In the genomic region with DNA sequence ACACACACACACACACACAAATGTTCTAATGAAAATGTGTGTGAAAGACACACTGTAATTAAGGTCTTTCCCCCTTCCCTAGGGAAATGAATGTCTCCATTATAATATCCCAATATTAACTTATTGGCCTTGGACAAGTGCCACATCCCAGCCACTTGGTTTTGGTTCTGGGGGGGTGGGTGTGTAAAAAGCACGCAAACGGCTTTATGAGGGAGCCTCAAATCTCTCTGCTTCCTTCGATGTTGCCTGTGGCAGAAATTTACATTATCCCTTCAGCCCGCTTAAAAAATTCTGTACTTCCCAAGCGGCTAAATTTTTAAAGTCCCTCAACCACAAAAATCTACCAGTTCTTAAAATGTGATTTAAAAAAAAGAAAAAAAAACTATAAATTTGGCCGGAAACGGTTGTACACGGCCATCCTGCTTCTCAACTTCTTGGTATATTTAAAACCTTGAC, we compare ENCODE assay signal across 8 cellular contexts. TPM values are rescaled to one million over a fixed set of nuclear protein-coding genes. Genes with fewer than 3 reads are reported as not detected.
DNase-seq lines count a peak whose midpoint lies in the region; ATAC-seq and TF ChIP-seq lines count a peak whose summit lies in the region.

No MANE protein-coding gene starts in this region.

- ATAC-seq in psoas muscle (no peak), GM18868 (IDR thresholded peaks at IDR 0.05; ENCODE audit: unreplicated experiment) (no peak), GM21423 (IDR thresholded peaks at IDR 0.05; ENCODE audit: unreplicated experiment) (no peak), GM21367 (IDR thresholded peaks at IDR 0.05; ENCODE audit: unreplicated experiment) (no peak)

- peak overlapping the region; percentile 99 for H2AFZ ChIP-seq in OCI-LY7 (ENCODE audit: low read length)

- H3K4me3 ChIP-seq in GM08714 (ENCODE audit: low read length) (peak overlapping the region; percentile 55), OCI-LY7 (ENCODE audit: low read depth, low read length, poor library complexity, severe bottlenecking) (peak overlapping the region; percentile 68), epithelial cell of esophagus (ENCODE audit: low read length) (peak overlapping the region; percentile 74), psoas muscle (peak overlapping the region; percentile 66)

- peaks cover 44% of the 10 kb centered on the region for H3K4me1 ChIP-seq in OCI-LY7 (ENCODE audit: insufficient read depth, low read length, poor library complexity, severe bottlenecking)
- H3K4me1 ChIP-seq in psoas muscle, result peaks cover 19% of the 10 kb centered on the region

- no peaks in the 10 kb centered on the region for H3K27me3 ChIP-seq in psoas muscle (ENCODE audit: insufficient read depth in 3 of 3, low read length in 2 of 3)

- intact Hi-C loops in OCI-LY7 (cut with micrococcal nuclease; ENCODE audit: unreplicated experiment), result loop anchor here (5.0 kb wide), 3 partner anchors 137 to 452 kb away; a partner anchor contains a TSS
- intact Hi-C loops in psoas muscle (cut with DNase I), result loop anchor here in 1 of 2 donors (2.0 kb wide), 1 partner anchor 25 kb away; a partner anchor contains a TSS

- no peaks in the 10 kb centered on the region for H4K20me1 ChIP-seq in OCI-LY7 (ENCODE audit: insufficient read depth, low read length)

- H3K4me2 ChIP-seq in OCI-LY7 (ENCODE audit: low read length), result peak overlapping the region; percentile 100

- 19 to 22% (median 20%) methylated on average over 8 of the region's 8 CpGs for WGBS in psoas muscle, 3 donors

- H3K9me3 ChIP-seq in OCI-LY7 (ENCODE audit: low read length) (no peaks in the 10 kb centered on the region), psoas muscle (no peaks in the 10 kb centered on the region)

- H3K36me3 ChIP-seq in OCI-LY7 (ENCODE audit: insufficient read depth, low read length) (no peaks in the 10 kb centered on the region), psoas muscle (ENCODE audit: insufficient read depth in 1 of 2, low read depth in 1 of 2) (no peaks in the 10 kb centered on the region)

- H3K79me2 ChIP-seq in OCI-LY7 (ENCODE audit: insufficient read depth, low read depth, low read length), result peaks cover 32% of the 10 kb centered on the region; the same call in 1 of the 2 replicates

- H3K27ac ChIP-seq in OCI-LY7 (ENCODE audit: low read depth, low read length, poor library complexity, severe bottlenecking) (peak overlapping the region; percentile 82), psoas muscle (peak overlapping the region; percentile 77)

- H3K9me2 ChIP-seq in OCI-LY7 (ENCODE audit: insufficient read depth, low read length), result no peaks in the 10 kb centered on the region

- POLR2A ChIA-PET in OCI-LY7 (lab: Charles Lee), result interaction anchor here (1.2 kb wide), 1 partner anchor 14 kb away, joined by 3 read pairs; no protein-coding TSS in a partner anchor

- TF ChIP-seq CTCF in OCI-LY7 (conservative IDR thresholded peaks at IDR 0.05; ENCODE audit: low read length), result no peak
- no peak for TF ChIP-seq CTCF in epithelial cell of esophagus (IDR thresholded peaks at IDR 0.05; ENCODE audit: insufficient read depth, low read depth, low read length, missing control alignments)
- TF ChIP-seq CTCF in psoas muscle (IDR thresholded peaks at IDR 0.05), result no peak

- DNase-seq in OCI-LY7 (ENCODE audit: low spot score) (no peak), epithelial cell of esophagus (ENCODE audit: low read depth) (no peak), psoas muscle (no peak), SKM-1 treated with dmso at 0.1 percent for 144 hours (lab: John Stamatoyannopoulos, UW; ENCODE audit: unreplicated experiment) (no peak)

- CTCF ChIA-PET in OCI-LY7 (lab: Charles Lee; ENCODE audit: unreplicated experiment), result interaction anchor here (0.8 kb wide), 1 partner anchor 48 kb away, joined by 4 read pairs; no protein-coding TSS in a partner anchor

- TSS peak; percentile 93 for BruUV-seq in OCI-LY7 (replicated peaks; lab: Mats Ljungman, UMichigan)

RNA-seq across cellular contexts. Expression of a gene that starts 0.4 kb away (rescaled TPM):
- 13.8 and 17.9 TPM in 2 replicates for total RNA-seq in OCI-LY7 (2014; rRNA removed; shearing (Covaris generic))
- total RNA-seq in OCI-LY7 (2022) (15.2 and 17.4 TPM in 2 replicates), psoas muscle (1 to 10 TPM; 2.1 to 5.1 (median 4.2) TPM)
- 1 to 10 TPM; 1.7 to 4.1 (median 3.4) TPM for polyA plus RNA-seq in psoas muscle

RNA-seq across cellular contexts. Expression of a gene that starts 25.2 kb away (rescaled TPM):
- total RNA-seq in OCI-LY7 (2014; rRNA removed; shearing (Covaris generic)), result 111 and 133 TPM in 2 replicates
- total RNA-seq in OCI-LY7 (2022) (85.5 and 122 TPM in 2 replicates), psoas muscle (100 to 1,000 TPM; 156 to 307 (median 250) TPM)
- 100 to 1,000 TPM; 304 to 619 (median 496) TPM for polyA plus RNA-seq in psoas muscle

RNA-seq across cellular contexts. Expression of a gene that starts 27.2 kb away (rescaled TPM):
- 0.13 and 0.22 TPM in 2 replicates for total RNA-seq in OCI-LY7 (2014; rRNA removed; shearing (Covaris generic))
- total RNA-seq in OCI-LY7 (2022), result 0.37 and 0.88 TPM in 2 replicates
- total RNA-seq in psoas muscle, result 1 to 10 TPM in 3 of 4 donors, under 1 TPM in 1; 0.95 to 1.5 (median 1.2) TPM
- polyA plus RNA-seq in psoas muscle, result under 1 TPM; 0.65 to 0.77 (median 0.66) TPM

RNA-seq across cellular contexts. Expression of a gene that starts 32.5 kb away (rescaled TPM):
- total RNA-seq in OCI-LY7 (2014; rRNA removed; shearing (Covaris generic)), result not detected in 2 replicates
- total RNA-seq in OCI-LY7 (2022), result not detected in 2 replicates
- not detected for total RNA-seq in psoas muscle
- under 1 TPM in 2 of 3 donors, not detected in 1; 0.03 to 0.51 TPM for polyA plus RNA-seq in psoas muscle

RNA-seq across cellular contexts. Expression of a gene that starts 47.8 kb away (rescaled TPM):
- 1.1 and 1.5 TPM in 2 replicates for total RNA-seq in OCI-LY7 (2014; rRNA removed; shearing (Covaris generic))
- total RNA-seq in OCI-LY7 (2022) (0.46 and 0.51 TPM in 2 replicates), psoas muscle (under 1 TPM; 0.30 to 0.77 (median 0.32) TPM)
- under 1 TPM; 0.31 to 0.51 (median 0.35) TPM for polyA plus RNA-seq in psoas muscle
